1 cellular context compared by ENCODE assay signal in the genomic region with DNA sequence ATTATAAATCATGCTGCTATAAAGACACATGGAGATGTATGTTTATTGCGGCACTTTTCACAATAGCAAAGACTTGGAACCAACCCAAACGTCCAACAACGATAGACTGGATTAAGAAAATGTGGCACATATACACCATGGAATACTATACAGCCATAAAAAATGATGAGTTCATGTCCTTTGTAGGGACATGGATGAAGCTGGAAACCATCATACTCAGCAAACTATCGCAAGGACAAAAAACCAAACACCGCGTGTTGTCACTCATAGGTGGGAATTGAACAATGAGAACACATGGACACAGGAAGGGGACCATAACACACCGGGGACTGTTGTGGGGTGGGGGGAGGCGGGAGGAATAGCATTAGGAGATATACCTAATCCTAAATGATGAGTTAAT.
TF ChIP-seq lines count a peak whose summit lies in the region.

No MANE protein-coding gene starts in this region.

TF ChIP-seq in HEK293, 187 proteins besides CTCF, POLR2A, EP300 and RAD21 (continued from another document):
- TF ChIP-seq, protein P1, sequence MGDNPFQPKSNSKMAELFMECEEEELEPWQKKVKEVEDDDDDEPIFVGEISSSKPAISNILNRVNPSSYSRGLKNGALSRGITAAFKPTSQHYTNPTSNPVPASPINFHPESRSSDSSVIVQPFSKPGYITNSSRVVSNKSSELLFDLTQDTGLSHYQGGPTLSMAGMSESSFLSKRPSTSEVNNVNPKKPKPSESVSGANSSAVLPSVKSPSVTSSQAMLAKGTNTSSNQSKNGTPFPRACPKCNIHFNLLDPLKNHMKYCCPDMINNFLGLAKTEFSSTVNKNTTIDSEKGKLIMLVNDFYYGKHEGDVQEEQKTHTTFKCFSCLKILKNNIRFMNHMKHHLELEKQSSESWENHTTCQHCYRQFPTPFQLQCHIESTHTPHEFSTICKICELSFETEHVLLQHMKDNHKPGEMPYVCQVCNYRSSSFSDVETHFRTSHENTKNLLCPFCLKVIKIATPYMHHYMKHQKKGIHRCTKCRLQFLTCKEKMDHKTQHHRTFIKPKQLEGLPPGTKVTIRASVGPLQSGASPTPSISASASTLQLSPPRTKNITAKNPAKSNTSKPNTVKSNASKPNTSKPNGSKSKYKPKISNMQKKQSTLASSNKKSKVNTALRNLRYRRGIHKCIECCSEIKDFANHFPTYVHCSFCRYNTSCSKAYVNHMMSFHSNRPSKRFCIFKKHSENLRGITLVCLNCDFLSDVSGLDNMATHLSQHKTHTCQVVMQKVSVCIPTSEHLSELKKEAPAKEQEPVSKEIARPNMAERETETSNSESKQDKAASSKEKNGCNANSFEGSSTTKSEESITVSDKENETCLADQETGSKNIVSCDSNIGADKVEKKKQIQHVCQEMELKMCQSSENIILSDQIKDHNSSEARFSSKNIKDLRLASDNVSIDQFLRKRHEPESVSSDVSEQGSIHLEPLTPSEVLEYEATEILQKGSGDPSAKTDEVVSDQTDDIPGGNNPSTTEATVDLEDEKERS (tag by site-specific recombination; IDR thresholded peaks at IDR 0.05): 0 out of 2 replicates have a peak, but pooled peaks have one; percentile 17
